Comparison of ENCODE assay signal across 12 cellular contexts in the genomic region with DNA sequence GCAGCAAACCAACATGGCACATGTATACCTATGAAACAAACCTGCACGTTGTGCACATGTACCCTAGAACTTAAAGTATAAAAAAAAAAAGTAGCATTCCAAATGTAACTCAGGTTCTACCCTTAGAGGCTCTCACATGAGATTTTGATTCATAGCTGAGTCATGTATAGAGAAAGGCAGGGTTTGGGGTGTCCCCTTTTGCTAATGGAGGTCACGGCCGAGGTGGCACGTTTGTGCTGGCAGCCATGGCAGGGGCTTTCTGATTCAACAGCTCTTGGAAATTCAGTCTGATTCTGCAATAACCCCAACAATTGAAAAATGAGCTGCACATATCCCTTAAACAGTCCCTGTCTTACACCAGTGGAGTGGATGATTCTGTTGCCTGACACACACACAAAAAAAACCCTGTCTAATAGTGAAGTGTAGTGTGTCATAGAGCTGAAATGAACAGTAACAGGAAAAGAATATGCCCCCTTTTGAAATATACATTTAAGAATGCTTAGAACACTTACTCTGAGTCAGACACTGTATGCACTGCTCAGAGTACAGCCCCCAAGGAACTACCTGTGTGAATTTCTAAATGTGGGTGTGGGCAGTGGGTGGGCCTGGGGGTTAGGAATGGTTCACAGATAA. TPM values are rescaled to one million over a fixed set of nuclear protein-coding genes. Genes with fewer than 3 reads are reported as not detected.
DNase-seq lines count a peak whose midpoint lies in the region; ATAC-seq and TF ChIP-seq lines count a peak whose summit lies in the region.
"Had no signal": no experiment of that assay in that cellular context is flagged by ENCODE, and none has a peak within 500 bp of the region (broad histone marks: within the 10 kb centered on the region; RNA-seq: fewer than 3 reads in every experiment).

No MANE protein-coding gene starts in this region.

- peak overlapping the region; percentile 10; the same call in 1 of the 2 replicates for H3K4me3 ChIP-seq in OCI-LY3 (ENCODE audit: low read length)
- H3K4me3 ChIP-seq: esophagus muscularis mucosa, K562 had no signal

- TF ChIP-seq CTCF in GM13977 (IDR thresholded peaks at IDR 0.05; ENCODE audit: extremely low read depth, insufficient read depth, missing control alignments) (no peak), OCI-LY3 (IDR thresholded peaks at IDR 0.05; ENCODE audit: low read depth, low read length) (no peak)

- no peaks in the 10 kb centered on the region for H3K27me3 ChIP-seq in OCI-LY3 (ENCODE audit: low read depth, low read length)
- H3K27me3 ChIP-seq: esophagus muscularis mucosa had no signal

- no peaks in the 10 kb centered on the region for H4K20me1 ChIP-seq in OCI-LY3 (ENCODE audit: insufficient read depth, low read length)

- ATAC-seq in GM21825 (IDR thresholded peaks at IDR 0.05; ENCODE audit: unreplicated experiment): peak; percentile 92
- no peak for ATAC-seq in GM21717 (IDR thresholded peaks at IDR 0.05; ENCODE audit: unreplicated experiment)
- ATAC-seq: K562 had no signal

- peak overlapping the region; percentile 51 for H3K4me2 ChIP-seq in OCI-LY3 (ENCODE audit: low read length)

- no peak overlapping the region for H3K27ac ChIP-seq in OCI-LY3 (ENCODE audit: low read length)
- H3K27ac ChIP-seq: esophagus muscularis mucosa, VCaP had no signal

- no peaks in the 10 kb centered on the region for H3K79me2 ChIP-seq in OCI-LY3 (ENCODE audit: low read length)

- no peaks in the 10 kb centered on the region for H3K9me3 ChIP-seq in OCI-LY3 (ENCODE audit: insufficient read depth, low read length)
- H3K9me3 ChIP-seq: esophagus muscularis mucosa had no signal

- in situ Hi-C loops in GM13977 (cut with MboI; ENCODE audit: low pct_unique_long_range_greater_than_20kb, low sequenced_read_pairs, unreplicated experiment): loop anchor here (25.0 kb wide), 2 partner anchors 345 to 645 kb away; no protein-coding TSS in a partner anchor
- in situ Hi-C loops in G401 (cut with HindIII; ENCODE audit: low sequenced_read_pairs): no loop called here

- no peaks in the 10 kb centered on the region for H3K36me3 ChIP-seq in OCI-LY3 (replicated peaks; ENCODE audit: low read depth, low read length)
- H3K36me3 ChIP-seq: esophagus muscularis mucosa had no signal

- H3K4me1 ChIP-seq in OCI-LY3 (ENCODE audit: low read length): peaks cover 13% of the 10 kb centered on the region
- H3K4me1 ChIP-seq: esophagus muscularis mucosa had no signal

- DNase-seq in GM13977 (ENCODE audit: low spot score) (peak; percentile 50), kidney tubule cell (ENCODE audit: low spot score) (peak; percentile 4), G401 (ENCODE audit: low spot score) (no peak), NCI-H1105 (lab: John Stamatoyannopoulos, UW) (no peak), hepatic stellate cell (ENCODE audit: low spot score) (no peak)

- H3K9ac ChIP-seq in OCI-LY3 (ENCODE audit: low read length): no peak overlapping the region

- no peak overlapping the region for H2AFZ ChIP-seq in OCI-LY3 (ENCODE audit: low read depth, low read length)

RNA-seq across cellular contexts. Expression of a gene that starts 40.4 kb away (rescaled TPM):
- not detected in 2 replicates for total RNA-seq in G401 (2014; rRNA removed; shearing (Covaris generic))
- total RNA-seq: Daoy had no signal

Comparison
In these comparisons a context has a peak if more than half of its experiments do, and no peak if none do; other contexts are left out.
1. DNase-seq: peak in GM13977 (single experiment) and kidney tubule cell (single experiment); none in G401 (single experiment), NCI-H1105 (single experiment) and hepatic stellate cell (single experiment).